ENCODE assay signal across 17 cellular contexts in genomic region chr2:170965446-170966225, GRCh38. TPM values are rescaled to one million over a fixed set of nuclear protein-coding genes. Genes with fewer than 3 reads are reported as not detected.
A peak's percentile ranks its signal among the peaks of the same experiment; 100 is the strongest.
DNase-seq lines count a peak whose midpoint lies in the region; ATAC-seq and TF ChIP-seq lines count a peak whose summit lies in the region.
"Had no signal": no experiment of that assay in that cellular context is flagged by ENCODE, and none has a peak within 500 bp of the region (broad histone marks: within the 10 kb centered on the region; RNA-seq: fewer than 3 reads in every experiment).

No MANE protein-coding gene starts in this region.

- H3K14ac ChIP-seq in neuronal stem cell (ENCODE audit: low read length): no peak overlapping the region

- H2BK12ac ChIP-seq in neuronal stem cell (ENCODE audit: low read length): no peak overlapping the region

- CTCF ChIA-PET in RWPE1 (lab: Yijun Ruan, JAX): interaction anchor here (1.3 to 1.5 kb wide), 2 partner anchors 11 to 36 kb away, joined by 4 to 6 read pairs; partner anchors contain the start of gene GORASP2

- no peaks in the 10 kb centered on the region for H3K27me3 ChIP-seq in H7 (ENCODE audit: control insufficient read depth, insufficient read depth, low read length)
- no peaks in the 10 kb centered on the region for H3K27me3 ChIP-seq in neuronal stem cell (ENCODE audit: control insufficient read depth in 3 of 3, insufficient read depth in 3 of 3, low read depth in 1 of 3, low read length in 3 of 3)
- H3K27me3 ChIP-seq: BLaER1 treated with 17β-estradiol and CSF1 and Interleukin-3, amounts not matched to agents 10 nM and 100 nM; colonic mucosa; testis had no signal

- no peak overlapping the region for H3K18ac ChIP-seq in neuronal stem cell (ENCODE audit: low read length)

- POLR2A ChIA-PET in RWPE1 (lab: Yijun Ruan, JAX; ENCODE audit: low non-redundant PET): no interaction called here

- H2AK5ac ChIP-seq in neuronal stem cell (ENCODE audit: low read depth, low read length): no peak overlapping the region

- DNase-seq in H7: peak; percentile 17
- DNase-seq in RWPE1 (ENCODE audit: low spot score): peak; percentile 72
- DNase-seq in epithelial cell of esophagus (ENCODE audit: low read depth): peak; percentile 73
- no peak for DNase-seq in neuronal stem cell (ENCODE audit: low spot score)
- no peak for DNase-seq in left lobe of liver (ENCODE audit: low spot score)
- DNase-seq in NCI-H2171 (lab: John Stamatoyannopoulos, UW): no peak
- no peak for DNase-seq in globus pallidus (ENCODE audit: low spot score)
- DNase-seq: activated CD8-positive, alpha-beta memory T cell treated with anti-CD3 and anti-CD28 coated beads for 24 hours; colonic mucosa; DND-41; erythroblast; kidney; NCI-H1092; NCI-H82; stimulated activated CD4-positive, alpha-beta T cell treated with anti-CD3 and anti-CD28 coated beads, Interleukin-4, amount 100 ng/mL, for 4 hours; testis had no signal

- no peak overlapping the region for H2AFZ ChIP-seq in neuronal stem cell (ENCODE audit: low read length)

- H3K36me3 ChIP-seq in H7 (replicated peaks; ENCODE audit: control insufficient read depth, insufficient read depth, low read length): peaks cover 32% of the 10 kb centered on the region
- H3K36me3 ChIP-seq in neuronal stem cell (replicated peaks in 1 of 2; ENCODE audit: control insufficient read depth in 2 of 2, insufficient read depth in 2 of 2, low read length in 2 of 2): peaks cover 40 to 83% of the 10 kb centered on the region in 2 donors

- H2BK120ac ChIP-seq in neuronal stem cell (ENCODE audit: low read depth, low read length): no peak overlapping the region

- H3K4me2 ChIP-seq in neuronal stem cell (ENCODE audit: insufficient read depth, low read length, poor library complexity, severe bottlenecking): no peak overlapping the region
- H3K4me2 ChIP-seq: BLaER1 treated with 17β-estradiol and CSF1 and Interleukin-3, amounts not matched to agents 10 nM and 100 nM had no signal

- peaks cover 0 to 3% of the 10 kb centered on the region in 2 donors for H3K4me1 ChIP-seq in neuronal stem cell (ENCODE audit: control insufficient read depth in 2 of 2, insufficient read depth in 1 of 2, low read depth in 1 of 2, low read length in 2 of 2)
- H3K4me1 ChIP-seq: colonic mucosa, testis had no signal

- no peak overlapping the region for H3K4ac ChIP-seq in neuronal stem cell (ENCODE audit: low read length)

- no peaks in the 10 kb centered on the region for H3K9me3 ChIP-seq in neuronal stem cell (replicated peaks in 1 of 2; ENCODE audit: control insufficient read depth in 2 of 2, insufficient read depth in 1 of 2, low read depth in 1 of 2, low read length in 2 of 2)
- H3K9me3 ChIP-seq: BLaER1 treated with 17β-estradiol and CSF1 and Interleukin-3, amounts not matched to agents 10 nM and 100 nM; colonic mucosa; testis had no signal

- H3K27ac ChIP-seq in RWPE1: peak overlapping the region; percentile 84
- no peak overlapping the region for H3K27ac ChIP-seq in neuronal stem cell (replicated peaks; ENCODE audit: low read length)
- H3K27ac ChIP-seq: BLaER1 treated with 17β-estradiol and CSF1 and Interleukin-3, amounts not matched to agents 10 nM and 100 nM; colonic mucosa; testis had no signal

- H2BK15ac ChIP-seq in neuronal stem cell (ENCODE audit: low read length): no peak overlapping the region

- no CpG with 5 or more reads among the region's 20 CpGs for WGBS in neuronal stem cell (ENCODE audit: extremely low coverage in 2 of 2, insufficient read length in 2 of 2, insufficient replicate concordance in 1 of 2), 2 donors

- no peak overlapping the region for H4K8ac ChIP-seq in neuronal stem cell (ENCODE audit: low read depth, low read length)

- no peak for TF ChIP-seq CTCF in RWPE1 (conservative IDR thresholded peaks at IDR 0.05; ENCODE audit: low read depth)
- no peak for TF ChIP-seq CTCF in epithelial cell of esophagus (IDR thresholded peaks at IDR 0.05; ENCODE audit: insufficient read depth, low read depth, low read length, missing control alignments)

- H3K79me1 ChIP-seq in neuronal stem cell (ENCODE audit: low read depth, low read length): no peaks in the 10 kb centered on the region

- H3K23ac ChIP-seq in neuronal stem cell (ENCODE audit: low read depth, low read length, poor library complexity): peak overlapping the region; percentile 37

- no peak overlapping the region for H4K91ac ChIP-seq in neuronal stem cell (ENCODE audit: low read depth, low read length, poor library complexity)

- H3K4me3 ChIP-seq in H7 (ENCODE audit: insufficient read depth, low read depth, low read length) (no peak overlapping the region), epithelial cell of esophagus (ENCODE audit: low read length) (no peak overlapping the region), neuronal stem cell (ENCODE audit: low read length in 2 of 2) (no peak overlapping the region)
- H3K4me3 ChIP-seq: BLaER1 treated with 17β-estradiol and CSF1 and Interleukin-3, amounts not matched to agents 10 nM and 100 nM; colonic mucosa; testis had no signal

- no peak overlapping the region for H3K9ac ChIP-seq in neuronal stem cell (ENCODE audit: low read depth, low read length, poor library complexity)
- H3K9ac ChIP-seq: BLaER1 treated with 17β-estradiol and CSF1 and Interleukin-3, amounts not matched to agents 10 nM and 100 nM had no signal

- H2BK5ac ChIP-seq in neuronal stem cell (ENCODE audit: low read length): no peak overlapping the region

- ATAC-seq in left lobe of liver: no peak

RNA-seq across cellular contexts. Expression of gene GORASP2, which starts 36.6 kb away (rescaled TPM):
- total RNA-seq in H7 (2014; rRNA removed; shearing (Covaris generic)): 49.1 and 65.3 TPM in 2 replicates
- polyA plus RNA-seq in neuronal stem cell (2013, experiment 1 of 2): 92.1 TPM
- 89.3 TPM for polyA plus RNA-seq in neuronal stem cell (2013, experiment 2 of 2)
- total RNA-seq in left lobe of liver: 30.4 TPM

Comparison
In these comparisons a context has a peak if more than half of its experiments do, and no peak if none do; other contexts are left out.
1. DNase-seq: peak in H7 (single experiment), RWPE1 (single experiment) and epithelial cell of esophagus (single experiment); none in neuronal stem cell (single experiment), left lobe of liver (single experiment), NCI-H2171 (single experiment) and globus pallidus (single experiment).